ENCODE assay signal across 26 cellular contexts in the genomic region with DNA sequence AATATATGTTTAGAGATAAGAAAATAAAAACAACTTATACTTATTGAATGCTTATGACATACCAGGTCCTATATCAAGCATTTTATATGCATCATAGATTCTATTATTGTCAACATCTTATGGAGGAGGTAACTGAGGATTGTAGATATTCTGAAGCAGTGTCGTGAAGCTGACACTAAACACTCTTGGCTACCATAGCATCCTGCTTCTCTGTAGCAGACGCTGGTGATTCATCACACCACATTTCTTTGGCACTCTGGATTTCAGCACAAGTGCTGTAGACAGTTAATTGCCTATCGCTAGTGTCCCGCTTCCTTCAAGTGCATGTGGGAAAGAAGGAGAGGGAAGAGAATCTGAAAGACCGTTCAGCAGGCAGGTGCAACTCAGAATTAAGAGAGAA.
A peak's percentile ranks its signal among the peaks of the same experiment; 100 is the strongest.
DNase-seq lines count a peak whose midpoint lies in the region; ATAC-seq and TF ChIP-seq lines count a peak whose summit lies in the region.
"Had no signal": no experiment of that assay in that cellular context is flagged by ENCODE, and none has a peak within 500 bp of the region (broad histone marks: within the 10 kb centered on the region; RNA-seq: fewer than 3 reads in every experiment).

No MANE protein-coding gene starts in this region.

- H4K20me1 ChIP-seq in SK-N-SH (ENCODE audit: insufficient read depth): no peaks in the 10 kb centered on the region

- H3K4me2 ChIP-seq in SK-N-SH: no peak overlapping the region

- DNase-seq in AG10803 (ENCODE audit: low read depth) (peak; percentile 55), HCEC 1CT (peak; percentile 14), SK-N-SH (no peak), inferior parietal cortex (ENCODE audit: extremely low spot score) (peak; percentile 35), left colon (no peak), NCI-H2029 treated with DMSO at 0.1 percent for 48 hours (lab: John Stamatoyannopoulos, UW) (no peak)
- no peak for DNase-seq in activated T-cell treated with anti-CD3 and anti-CD28 coated beads, Interleukin-2, amount 50 U/mL, for 24 hours
- DNase-seq in activated naive CD8-positive, alpha-beta T cell treated with anti-CD3 and anti-CD28 coated beads for 36 hours: no peak
- DNase-seq: activated CD8-positive, alpha-beta T cell treated with anti-CD3 and anti-CD28 coated beads, Interleukin-2, amount 10 ng/mL, durations not matched to agents 7 days and 5 days; activated naive CD4-positive, alpha-beta T cell treated with anti-CD3 and anti-CD28 coated beads for 36 hours; activated T-cell treated with anti-CD3 and anti-CD28 coated beads, Interleukin-2, amount 50 U/mL, for 4 hours; CD4-positive, CD25-positive, alpha-beta regulatory T cell; DMS79; effector CD8-positive, alpha-beta T cell; left lung; midbrain; NCI-H187; RPMI8226; stimulated activated CD4-positive, alpha-beta T cell treated with anti-CD3 and anti-CD28 coated beads, Interleukin-1b, Interleukin-23, amount 100 ng/mL, for 48 hours; stimulated activated naive B cell treated with anti-CD40 and anti-IgM and Interleukin-4, amounts not matched to agents 10 μg/mL and 1 μg/mL and 100 μg/mL, for 72 hours; T-helper 9 cell; thyroid gland had no signal

- H3K4me1 Mint-ChIP-seq in activated T-cell treated with anti-CD3 and anti-CD28 coated beads, Interleukin-2, amount 50 U/mL, for 24 hours (ENCODE audit: low read depth): peaks cover 2% of the 10 kb centered on the region
- no peaks in the 10 kb centered on the region for H3K4me1 Mint-ChIP-seq in activated naive CD8-positive, alpha-beta T cell treated with anti-CD3 and anti-CD28 coated beads for 36 hours
- H3K4me1 Mint-ChIP-seq: CD4-positive, CD25-positive, alpha-beta regulatory T cell; nephron; stimulated activated naive B cell treated with anti-CD40 and anti-IgM and Interleukin-4, amounts not matched to agents 10 μg/mL and 1 μg/mL and 100 μg/mL, for 72 hours had no signal

- H3K27ac ChIP-seq in SK-N-SH (ENCODE audit: low read depth in 2 of 2, low read length in 1 of 2): no peak overlapping the region
- H3K27ac ChIP-seq: ascending aorta, left lung, SK-N-MC, thyroid gland had no signal

- no peaks in the 10 kb centered on the region for H3K9me3 ChIP-seq in SK-N-SH
- H3K9me3 ChIP-seq: ascending aorta, left lung, thyroid gland had no signal

- H3K4me1 ChIP-seq in SK-N-SH (ENCODE audit: control insufficient read depth in 1 of 2, insufficient read depth in 2 of 2, low read depth in 1 of 2, low read length in 1 of 2): no peaks in the 10 kb centered on the region; a peak in 1 of 4 replicates
- H3K4me1 ChIP-seq: ascending aorta, left lung, thyroid gland had no signal

- H3K27me3 Mint-ChIP-seq in activated T-cell treated with anti-CD3 and anti-CD28 coated beads, Interleukin-2, amount 50 U/mL, for 24 hours: no peaks in the 10 kb centered on the region
- no peaks in the 10 kb centered on the region for H3K27me3 Mint-ChIP-seq in activated naive CD8-positive, alpha-beta T cell treated with anti-CD3 and anti-CD28 coated beads for 36 hours
- H3K27me3 Mint-ChIP-seq: CD4-positive, CD25-positive, alpha-beta regulatory T cell; stimulated activated naive B cell treated with anti-CD40 and anti-IgM and Interleukin-4, amounts not matched to agents 10 μg/mL and 1 μg/mL and 100 μg/mL, for 72 hours had no signal

- no peaks in the 10 kb centered on the region for H3K9me3 Mint-ChIP-seq in activated T-cell treated with anti-CD3 and anti-CD28 coated beads, Interleukin-2, amount 50 U/mL, for 24 hours
- no peaks in the 10 kb centered on the region for H3K9me3 Mint-ChIP-seq in activated naive CD8-positive, alpha-beta T cell treated with anti-CD3 and anti-CD28 coated beads for 36 hours
- H3K9me3 Mint-ChIP-seq: activated naive CD4-positive, alpha-beta T cell treated with anti-CD3 and anti-CD28 coated beads for 36 hours; activated T-cell treated with anti-CD3 and anti-CD28 coated beads, Interleukin-2, amount 50 U/mL, for 4 hours; nephron; stimulated activated naive B cell treated with anti-CD40 and anti-IgM and Interleukin-4, amounts not matched to agents 10 μg/mL and 1 μg/mL and 100 μg/mL, for 72 hours had no signal

- no peak for TF ChIP-seq RAD21 in SK-N-SH (IDR thresholded peaks at IDR 0.05; ENCODE audit: low read length)

- ATAC-seq in left colon: no peak
- ATAC-seq: activated CD4-positive, CD25-positive, alpha-beta regulatory T cell treated with anti-CD3 and anti-CD28 coated beads, Interleukin-2, amount 50 U/mL, for 24 hours; activated CD8-positive, alpha-beta T cell treated with anti-CD3 and anti-CD28 coated beads, Interleukin-2, amount 10 ng/mL, durations not matched to agents 7 days and 5 days; activated T-cell treated with anti-CD3 and anti-CD28 coated beads, Interleukin-2, amount 50 U/mL, for 4 hours; left lung; stimulated activated naive B cell treated with anti-CD40 and anti-IgM and Interleukin-4, amounts not matched to agents 10 μg/mL and 1 μg/mL and 100 μg/mL, for 72 hours had no signal

- H3K4me3 ChIP-seq in AG10803 (ENCODE audit: low read length) (no peak overlapping the region), SK-N-SH (ENCODE audit: low read depth in 2 of 2, low read length in 1 of 2) (no peak overlapping the region)
- H3K4me3 ChIP-seq: ascending aorta, left lung, SK-N-MC, thyroid gland had no signal

- POLR2A ChIA-PET in SK-N-SH (lab: Yijun Ruan, JAX): no interaction called here

- no peak overlapping the region for H3K27ac Mint-ChIP-seq in activated T-cell treated with anti-CD3 and anti-CD28 coated beads, Interleukin-2, amount 50 U/mL, for 24 hours
- no peak overlapping the region for H3K27ac Mint-ChIP-seq in activated naive CD8-positive, alpha-beta T cell treated with anti-CD3 and anti-CD28 coated beads for 36 hours
- H3K27ac Mint-ChIP-seq: activated CD8-positive, alpha-beta T cell treated with anti-CD3 and anti-CD28 coated beads, Interleukin-2, amount 10 ng/mL, durations not matched to agents 7 days and 5 days; activated naive CD4-positive, alpha-beta T cell treated with anti-CD3 and anti-CD28 coated beads for 36 hours; CD4-positive, CD25-positive, alpha-beta regulatory T cell; nephron; stimulated activated naive B cell treated with anti-CD40 and anti-IgM and Interleukin-4, amounts not matched to agents 10 μg/mL and 1 μg/mL and 100 μg/mL, for 72 hours had no signal

- H3F3A ChIP-seq in SK-N-SH (replicated peaks; ENCODE audit: insufficient read depth): peaks cover 9% of the 10 kb centered on the region

- TF ChIP-seq CTCF in AG10803 (conservative IDR thresholded peaks at IDR 0.05; ENCODE audit: low read length): no peak
- TF ChIP-seq CTCF in SK-N-SH (IDR thresholded peaks at IDR 0.05): no peak

- H3K4me3 Mint-ChIP-seq in activated T-cell treated with anti-CD3 and anti-CD28 coated beads, Interleukin-2, amount 50 U/mL, for 24 hours: no peak overlapping the region
- no peak overlapping the region for H3K4me3 Mint-ChIP-seq in activated naive CD8-positive, alpha-beta T cell treated with anti-CD3 and anti-CD28 coated beads for 36 hours
- H3K4me3 Mint-ChIP-seq: activated CD8-positive, alpha-beta T cell treated with anti-CD3 and anti-CD28 coated beads, Interleukin-2, amount 10 ng/mL, durations not matched to agents 7 days and 5 days; activated naive CD4-positive, alpha-beta T cell treated with anti-CD3 and anti-CD28 coated beads for 36 hours; activated T-cell treated with anti-CD3 and anti-CD28 coated beads, Interleukin-2, amount 50 U/mL, for 4 hours; CD4-positive, CD25-positive, alpha-beta regulatory T cell; nephron; stimulated activated naive B cell treated with anti-CD40 and anti-IgM and Interleukin-4, amounts not matched to agents 10 μg/mL and 1 μg/mL and 100 μg/mL, for 72 hours had no signal

- H3K36me3 ChIP-seq in SK-N-SH (replicated peaks in 1 of 2; ENCODE audit: control insufficient read depth in 1 of 2, insufficient read depth in 2 of 2, low read length in 1 of 2): peaks cover 0 to 3% of the 10 kb centered on the region in 2 experiments
- H3K36me3 ChIP-seq: ascending aorta, left lung, thyroid gland had no signal

- H3K9me2 ChIP-seq in SK-N-SH: no peaks in the 10 kb centered on the region

- TF ChIP-seq EP300 in SK-N-SH (IDR thresholded peaks at IDR 0.05; ENCODE audit: borderline replicate concordance in 1 of 2, low read depth in 1 of 2, low read length in 1 of 2): 0 out of 4 replicates have a peak, but pooled peaks of 1 of the 2 experiments have one; percentile 12

- H3K79me2 ChIP-seq in SK-N-SH (ENCODE audit: insufficient read depth): no peaks in the 10 kb centered on the region

- CTCF ChIA-PET in SK-N-SH (lab: Yijun Ruan, JAX): no interaction called here

- H2AFZ ChIP-seq in SK-N-SH (ENCODE audit: low read depth): no peak overlapping the region

- 67% methylated on average over 5 of the region's 5 CpGs for WGBS in SK-N-SH (ENCODE audit: low lambda C conversion rate)

- H3K9ac ChIP-seq in SK-N-SH: no peak overlapping the region

- intact Hi-C loops in left colon (cut with DNase I, micrococcal nuclease): no loop called here

- H3K27me3 ChIP-seq in SK-N-SH (ENCODE audit: insufficient read depth): no peaks in the 10 kb centered on the region
- H3K27me3 ChIP-seq: ascending aorta, left lung, thyroid gland had no signal

- H3K36me3 Mint-ChIP-seq in activated T-cell treated with anti-CD3 and anti-CD28 coated beads, Interleukin-2, amount 50 U/mL, for 24 hours (ENCODE audit: low read depth): no peaks in the 10 kb centered on the region
- no peaks in the 10 kb centered on the region for H3K36me3 Mint-ChIP-seq in activated naive CD8-positive, alpha-beta T cell treated with anti-CD3 and anti-CD28 coated beads for 36 hours
- H3K36me3 Mint-ChIP-seq: CD4-positive, CD25-positive, alpha-beta regulatory T cell; stimulated activated naive B cell treated with anti-CD40 and anti-IgM and Interleukin-4, amounts not matched to agents 10 μg/mL and 1 μg/mL and 100 μg/mL, for 72 hours had no signal

TF ChIP-seq in SK-N-SH, 30 proteins besides CTCF, POLR2A, EP300 and RAD21 (continues in another document):
- no peak for TF ChIP-seq CHD2 (IDR thresholded peaks at IDR 0.05; ENCODE audit: low read length, partially characterized antibody)
- TF ChIP-seq FOXJ3 (CRISPR knock-in tag; IDR thresholded peaks at IDR 0.05): no peak
- TF ChIP-seq, protein P1, sequence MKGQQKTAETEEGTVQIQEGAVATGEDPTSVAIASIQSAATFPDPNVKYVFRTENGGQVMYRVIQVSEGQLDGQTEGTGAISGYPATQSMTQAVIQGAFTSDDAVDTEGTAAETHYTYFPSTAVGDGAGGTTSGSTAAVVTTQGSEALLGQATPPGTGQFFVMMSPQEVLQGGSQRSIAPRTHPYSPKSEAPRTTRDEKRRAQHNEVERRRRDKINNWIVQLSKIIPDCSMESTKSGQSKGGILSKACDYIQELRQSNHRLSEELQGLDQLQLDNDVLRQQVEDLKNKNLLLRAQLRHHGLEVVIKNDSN (IDR thresholded peaks at IDR 0.05; ENCODE audit: borderline replicate concordance, low read depth): no peak

Comparison
In these comparisons a context has a peak if more than half of its experiments do, and no peak if none do; other contexts are left out.
1. DNase-seq: peak in AG10803 (single experiment), HCEC 1CT (single experiment) and inferior parietal cortex (single experiment); none in SK-N-SH (single experiment), activated T-cell treated with anti-CD3 and anti-CD28 coated beads, Interleukin-2, amount 50 U/mL, for 24 hours (single experiment), activated naive CD8-positive, alpha-beta T cell treated with anti-CD3 and anti-CD28 coated beads for 36 hours (single experiment), left colon (0 of 2) and NCI-H2029 treated with DMSO at 0.1 percent for 48 hours (single experiment).